In the genomic region with DNA sequence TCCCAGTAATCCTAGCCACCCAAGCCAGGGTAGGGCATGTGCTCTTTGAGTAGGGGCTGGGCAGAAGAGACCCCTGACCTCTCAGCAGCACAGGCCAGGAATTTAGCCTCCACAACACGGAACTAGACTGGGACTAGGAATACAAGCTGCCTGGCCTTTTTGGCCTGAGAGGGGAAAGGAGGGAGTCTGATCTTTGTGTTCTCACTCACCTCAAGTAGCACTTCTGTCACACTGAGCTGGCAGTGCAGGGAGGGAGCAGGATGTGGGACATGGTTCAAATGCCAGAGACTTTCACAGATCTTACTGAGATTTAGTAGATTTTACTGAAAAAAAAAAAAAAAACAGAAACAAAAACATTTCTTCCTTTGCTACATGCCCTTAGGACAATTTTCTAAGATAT, we compare ENCODE assay signal across 1 cellular context.
TF ChIP-seq lines count a peak whose summit lies in the region.

No MANE protein-coding gene starts in this region.

TF ChIP-seq in H1, 55 proteins besides CTCF, POLR2A, EP300 and RAD21 (continued from another document):
- TF ChIP-seq FOSL1 (IDR thresholded peaks at IDR 0.05; ENCODE audit: insufficient read depth, low read depth, low read length) (no peak), KDM1A (IDR thresholded peaks at IDR 0.05; ENCODE audit: borderline replicate concordance, low read length) (no peak), JUND (IDR thresholded peaks at IDR 0.05; ENCODE audit: low read length) (no peak), BCL11A (IDR thresholded peaks at IDR 0.05; ENCODE audit: low read depth in 2 of 2, low read length in 2 of 2) (no peak), NRF1 (IDR thresholded peaks at IDR 0.05; ENCODE audit: low read depth, low read length) (no peak), GABPA (IDR thresholded peaks at IDR 0.05; ENCODE audit: borderline replicate concordance, insufficient read depth, low read length) (no peak), TEAD4 (IDR thresholded peaks at IDR 0.05; ENCODE audit: low read depth, low read length) (no peak), MAFK (IDR thresholded peaks at IDR 0.05; ENCODE audit: low read depth, low read length) (no peak), TBP (IDR thresholded peaks at IDR 0.05; ENCODE audit: low read depth, low read length) (no peak), HDAC6 (IDR thresholded peaks at IDR 0.05; ENCODE audit: low read depth, low read length) (no peak), SIRT6 (IDR thresholded peaks at IDR 0.05; ENCODE audit: low read length) (no peak), SAP30 (IDR thresholded peaks at IDR 0.05; ENCODE audit: insufficient read depth, insufficient replicate concordance, low read length) (no peak)
TF ChIP-seq in H1: peak in this region for 0.
